9 cellular contexts compared by ENCODE assay signal in the genomic region with DNA sequence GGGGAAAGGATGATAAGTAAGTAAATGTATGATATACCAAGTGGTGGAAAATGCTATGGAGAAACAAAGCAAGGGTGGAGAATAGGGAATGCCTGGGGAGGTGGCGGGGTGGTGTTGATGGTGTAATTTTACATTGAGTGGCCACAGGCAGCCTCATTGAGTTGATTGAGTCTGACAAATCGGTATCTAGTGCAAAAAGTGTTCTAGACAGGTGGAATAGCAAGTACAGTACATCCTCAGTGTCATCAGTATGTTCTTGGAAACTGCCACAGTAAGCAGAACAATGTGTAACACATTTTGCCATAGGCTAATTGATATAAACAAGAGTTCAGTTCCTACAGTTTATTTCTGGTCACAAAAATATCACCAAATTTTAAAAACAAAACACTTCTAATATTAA.
"Had no signal": no experiment of that assay in that cellular context is flagged by ENCODE, and none has a peak within 500 bp of the region (broad histone marks: within the 10 kb centered on the region; RNA-seq: fewer than 3 reads in every experiment).

No MANE protein-coding gene starts in this region.

- H3K9me3 Mint-ChIP-seq: activated B cell treated with CpG ODN at 0.5 μM for 24 hours; activated CD4-positive, alpha-beta T cell treated with anti-CD3 and anti-CD28 coated beads, Interleukin-2, amount 10 ng/mL, durations not matched to agents 7 days and 5 days; activated T-helper 1 cell treated with anti-CD3 and anti-CD28 coated beads, Interleukin-12 subunit alpha, Interleukin-12 subunit beta, Interleukin-2, Interleukin-4 antibody, amounts not matched to agents 30 ng/mL and 10 ng/mL and 1 ng/mL, durations not matched to agents 14 hours and 24 hours and 36 hours; neural crest cell had no signal

- H3K36me3 ChIP-seq: breast epithelium had no signal

- H3K4me3 ChIP-seq: breast epithelium, esophagus muscularis mucosa, stomach, thoracic aorta had no signal

- H3K27me3 ChIP-seq: breast epithelium, esophagus muscularis mucosa, stomach had no signal

- H3K4me3 Mint-ChIP-seq: activated B cell treated with CpG ODN at 0.5 μM for 24 hours; activated CD4-positive, alpha-beta T cell treated with anti-CD3 and anti-CD28 coated beads, Interleukin-2, amount 10 ng/mL, durations not matched to agents 7 days and 5 days; activated T-helper 1 cell treated with anti-CD3 and anti-CD28 coated beads, Interleukin-12 subunit alpha, Interleukin-12 subunit beta, Interleukin-2, Interleukin-4 antibody, amounts not matched to agents 30 ng/mL and 10 ng/mL and 1 ng/mL, durations not matched to agents 14 hours and 24 hours and 36 hours; neural crest cell had no signal

- H3K4me1 Mint-ChIP-seq: activated B cell treated with CpG ODN at 0.5 μM for 24 hours, neural crest cell had no signal

- FAIRE-seq: urothelium cell line had no signal

- DNase-seq: activated B cell treated with CpG ODN at 0.5 μM for 24 hours had no signal

- H3K27me3 Mint-ChIP-seq: activated B cell treated with CpG ODN at 0.5 μM for 24 hours; activated CD4-positive, alpha-beta T cell treated with anti-CD3 and anti-CD28 coated beads, Interleukin-2, amount 10 ng/mL, durations not matched to agents 7 days and 5 days had no signal

- H3K9me3 ChIP-seq: breast epithelium, esophagus muscularis mucosa, stomach, thoracic aorta had no signal

- H3K27ac ChIP-seq: stomach had no signal

- H3K27ac Mint-ChIP-seq: activated B cell treated with CpG ODN at 0.5 μM for 24 hours had no signal
